ENCODE assay signal across 8 cellular contexts in the genomic region with DNA sequence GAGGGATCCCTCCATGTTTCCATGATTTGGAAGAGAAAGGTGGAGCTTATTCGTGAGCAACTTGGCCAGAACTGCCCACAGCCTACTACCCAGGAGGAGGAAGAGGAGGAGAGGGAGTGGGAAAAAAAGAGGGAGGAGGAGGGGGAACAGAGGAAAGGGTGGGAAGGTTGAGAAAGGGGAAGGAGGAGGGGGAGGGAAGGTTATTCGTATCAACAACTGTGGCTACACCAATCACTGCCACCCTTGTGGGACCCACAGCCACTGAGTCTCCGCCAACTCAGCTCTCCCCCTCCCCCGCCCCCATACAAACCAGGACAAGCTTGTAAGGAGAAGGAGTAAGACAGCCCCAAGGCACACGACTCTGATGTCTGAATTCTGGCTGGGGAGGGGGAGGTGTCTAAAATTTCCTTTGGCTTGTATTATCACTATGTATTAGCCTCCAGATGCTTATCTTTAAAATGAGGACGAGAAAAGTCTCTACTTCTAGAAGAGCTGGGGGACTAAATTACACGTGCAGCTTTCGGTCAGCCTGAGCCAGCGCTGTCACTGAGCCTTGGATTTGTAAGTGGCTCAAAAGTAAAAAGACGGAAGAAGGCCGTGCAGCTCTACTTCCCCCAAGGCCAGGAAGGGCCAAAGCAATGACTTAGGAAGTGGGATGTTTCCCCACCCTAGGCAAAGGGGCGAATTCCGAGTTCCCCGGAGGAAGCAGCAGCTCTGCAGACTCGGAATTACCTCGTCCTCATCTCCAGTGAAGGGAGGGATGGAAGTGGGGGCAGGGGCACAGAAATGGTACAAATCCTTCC. TPM values are rescaled to one million over a fixed set of nuclear protein-coding genes. Genes with fewer than 3 reads are reported as not detected.
DNase-seq lines count a peak whose midpoint lies in the region; ATAC-seq lines count a peak whose summit lies in the region.

No MANE protein-coding gene starts in this region.

- ATAC-seq in Right ventricle myocardium superior (ENCODE audit: poor library complexity) (peak; percentile 6), GM19395 (IDR thresholded peaks at IDR 0.05; ENCODE audit: unreplicated experiment) (no peak), GM21447 (IDR thresholded peaks at IDR 0.05; ENCODE audit: unreplicated experiment) (no peak)

- H3K27me3 Mint-ChIP-seq in IgD-negative memory B cell = no peaks in the 10 kb centered on the region
- peaks cover 11% of the 10 kb centered on the region for H3K27me3 Mint-ChIP-seq in activated T-helper 1 cell treated with anti-CD3 and anti-CD28 coated beads, Interleukin-12 subunit alpha, Interleukin-12 subunit beta, Interleukin-2, Interleukin-4 antibody, amounts not matched to agents 30 ng/mL and 10 ng/mL and 1 ng/mL, durations not matched to agents 14 hours and 24 hours and 36 hours (ENCODE audit: insufficient read depth)

- peak overlapping the region; percentile 87 to 97 (median 94) for H3K27ac Mint-ChIP-seq in IgD-negative memory B cell
- peak overlapping the region; percentile 91 for H3K27ac Mint-ChIP-seq in activated T-helper 1 cell treated with anti-CD3 and anti-CD28 coated beads, Interleukin-12 subunit alpha, Interleukin-12 subunit beta, Interleukin-2, Interleukin-4 antibody, amounts not matched to agents 30 ng/mL and 10 ng/mL and 1 ng/mL, durations not matched to agents 14 hours and 24 hours and 36 hours

- H3K36me3 Mint-ChIP-seq in IgD-negative memory B cell = no peaks in the 10 kb centered on the region
- H3K36me3 Mint-ChIP-seq in activated T-helper 1 cell treated with anti-CD3 and anti-CD28 coated beads, Interleukin-12 subunit alpha, Interleukin-12 subunit beta, Interleukin-2, Interleukin-4 antibody, amounts not matched to agents 30 ng/mL and 10 ng/mL and 1 ng/mL, durations not matched to agents 14 hours and 24 hours and 36 hours (ENCODE audit: low read depth) = peaks cover 19% of the 10 kb centered on the region

- no peaks in the 10 kb centered on the region for H3K9me3 Mint-ChIP-seq in IgD-negative memory B cell
- peaks cover 4% of the 10 kb centered on the region for H3K9me3 Mint-ChIP-seq in activated T-helper 1 cell treated with anti-CD3 and anti-CD28 coated beads, Interleukin-12 subunit alpha, Interleukin-12 subunit beta, Interleukin-2, Interleukin-4 antibody, amounts not matched to agents 30 ng/mL and 10 ng/mL and 1 ng/mL, durations not matched to agents 14 hours and 24 hours and 36 hours

- intact Hi-C loops in activated T-helper 1 cell treated with anti-CD3 and anti-CD28 coated beads, Interleukin-12 subunit alpha, Interleukin-12 subunit beta, Interleukin-2, Interleukin-4 antibody, amounts not matched to agents 30 ng/mL and 10 ng/mL and 1 ng/mL, durations not matched to agents 14 hours and 24 hours and 36 hours (cut with micrococcal nuclease) = loop anchor here (2.0 kb wide), 1 partner anchor 273 kb away; a partner anchor contains a TSS
- intact Hi-C loops in Right ventricle myocardium superior (cut with DNase I) = loop anchor here (2.0 kb wide), 1 partner anchor 67 kb away; no protein-coding TSS in a partner anchor

- peaks cover 43 to 69% (median 56%) of the 10 kb centered on the region in 3 donors for H3K4me1 Mint-ChIP-seq in IgD-negative memory B cell
- peaks cover 64% of the 10 kb centered on the region for H3K4me1 Mint-ChIP-seq in activated T-helper 1 cell treated with anti-CD3 and anti-CD28 coated beads, Interleukin-12 subunit alpha, Interleukin-12 subunit beta, Interleukin-2, Interleukin-4 antibody, amounts not matched to agents 30 ng/mL and 10 ng/mL and 1 ng/mL, durations not matched to agents 14 hours and 24 hours and 36 hours (ENCODE audit: low read depth)

- peak; percentile 55 for DNase-seq in Ammon's horn (ENCODE audit: low spot score)
- no peak for DNase-seq in activated T-helper 1 cell treated with anti-CD3 and anti-CD28 coated beads, Interleukin-12 subunit alpha, Interleukin-12 subunit beta, Interleukin-2, Interleukin-4 antibody, amounts not matched to agents 30 ng/mL and 10 ng/mL and 1 ng/mL, durations not matched to agents 14 hours and 24 hours and 36 hours (ENCODE audit: low spot score)
- peak; percentile 47 for DNase-seq in Right ventricle myocardium superior
- peak; percentile 35 for DNase-seq in pons (ENCODE audit: low spot score)
- no peak for DNase-seq in NCI-H226

- peak overlapping the region; percentile 85 to 96 (median 93) for H3K4me3 Mint-ChIP-seq in IgD-negative memory B cell
- H3K4me3 Mint-ChIP-seq in activated T-helper 1 cell treated with anti-CD3 and anti-CD28 coated beads, Interleukin-12 subunit alpha, Interleukin-12 subunit beta, Interleukin-2, Interleukin-4 antibody, amounts not matched to agents 30 ng/mL and 10 ng/mL and 1 ng/mL, durations not matched to agents 14 hours and 24 hours and 36 hours = peak overlapping the region; percentile 90

RNA-seq across cellular contexts. Expression of a gene that starts 1.0 kb away (rescaled TPM):
- 36.1 TPM for polyA plus RNA-seq in IgD-negative memory B cell
- 295 and 297 TPM in 2 replicates for total RNA-seq in activated T-helper 1 cell treated with anti-CD3 and anti-CD28 coated beads, Interleukin-12 subunit alpha, Interleukin-12 subunit beta, Interleukin-2, Interleukin-4 antibody, amounts not matched to agents 30 ng/mL and 10 ng/mL and 1 ng/mL, durations not matched to agents 14 hours and 24 hours and 36 hours
- total RNA-seq in Right ventricle myocardium superior = 112 TPM

Comparison
In these comparisons a context has a peak if more than half of its experiments do, and no peak if none do; other contexts are left out.
1. DNase-seq: peak in Ammon's horn (single experiment), Right ventricle myocardium superior (single experiment) and pons (single experiment); none in activated T-helper 1 cell treated with anti-CD3 and anti-CD28 coated beads, Interleukin-12 subunit alpha, Interleukin-12 subunit beta, Interleukin-2, Interleukin-4 antibody, amounts not matched to agents 30 ng/mL and 10 ng/mL and 1 ng/mL, durations not matched to agents 14 hours and 24 hours and 36 hours (single experiment) and NCI-H226 (single experiment).